In the genomic region with DNA sequence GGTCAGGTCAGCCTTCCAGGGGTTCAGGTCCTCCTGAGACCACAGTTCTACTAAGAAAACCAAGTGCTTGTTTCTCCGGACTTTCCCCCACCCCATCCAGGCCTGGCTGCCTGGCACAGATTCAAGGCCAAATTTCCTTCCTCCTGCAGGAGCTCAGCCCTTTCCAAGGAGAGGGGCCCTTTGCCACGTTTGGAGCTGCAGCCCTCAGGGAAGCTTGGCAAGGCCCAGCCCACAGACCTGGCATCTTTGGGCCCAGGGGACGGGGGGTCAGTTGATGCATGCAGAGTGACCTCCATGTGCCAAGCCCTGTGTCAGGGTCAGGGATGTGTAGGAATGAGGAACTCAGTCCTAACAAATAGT, we compare ENCODE assay signal across 16 cellular contexts.
DNase-seq lines count a peak whose midpoint lies in the region; ATAC-seq, FAIRE-seq and TF ChIP-seq lines count a peak whose summit lies in the region.
"Had no signal": no experiment of that assay in that cellular context is flagged by ENCODE, and none has a peak within 500 bp of the region (broad histone marks: within the 10 kb centered on the region; RNA-seq: fewer than 3 reads in every experiment).

No MANE protein-coding gene starts in this region.

- H3K4me1 ChIP-seq in right lobe of liver (peaks cover 0 to 3% (median 0%) of the 10 kb centered on the region in 4 donors), HepG2 (ENCODE audit: insufficient read depth, low read length) (no peaks in the 10 kb centered on the region; the same call in 1 of the 2 replicates), pancreas (peaks cover 0 to 6% (median 5%) of the 10 kb centered on the region in 3 donors)
- H3K4me1 ChIP-seq in CD4-positive, alpha-beta memory T cell (ENCODE audit: insufficient read depth, low read length) = no peaks in the 10 kb centered on the region
- H3K4me1 ChIP-seq: A549 had no signal

- H2AFZ ChIP-seq in HepG2 (ENCODE audit: low read length) = no peak overlapping the region

- H3K4me2 ChIP-seq in HepG2 (ENCODE audit: low read depth, low read length) = no peak overlapping the region
- H3K4me2 ChIP-seq: A549 had no signal

- H3K79me2 ChIP-seq in HepG2 (ENCODE audit: insufficient read depth, low read length) = no peaks in the 10 kb centered on the region

- 27% methylated on average over 2 of the region's 3 CpGs for WGBS in right lobe of liver (ENCODE audit: insufficient coverage, low coverage, low lambda C conversion rate, missing lambda C conversion rate)
- 17% methylated on average over 3 of the region's 3 CpGs for WGBS in HepG2 (ENCODE audit: low lambda C conversion rate)
- WGBS in pancreas, 2 donors = 15 to 25% methylated on average over 3 of the region's 3 CpGs

- DNase-seq in right lobe of liver (no peak), HepG2 (ENCODE audit: low spot score) (no peak), foreskin fibroblast (no peak), pancreas (peak in 3 of 6 donors; percentile 28 to 43 (median 42)), NCI-H2227 treated with DMSO at 0.1 percent for 48 hours (lab: John Stamatoyannopoulos, UW) (no peak), glutamatergic neuron (no peak), AML-193 (lab: John Stamatoyannopoulos, UW) (no peak)
- no peak for DNase-seq in CD4-positive, alpha-beta memory T cell
- DNase-seq: activated CD4-positive, alpha-beta T cell treated with anti-CD3 and anti-CD28 coated beads for 48 hours; activated T-cell treated with anti-CD3 and anti-CD28 coated beads, Interleukin-2, amount 50 U/mL, for 1 hour; effector CD8-positive, alpha-beta T cell; Karpas-422; kidney; stimulated activated naive CD8-positive, alpha-beta T cell treated with anti-CD3 and anti-CD28 coated beads, Interleukin-15, Interleukin-2, amounts not matched to agents 100 U/mL and 50 U/mL, for 24 hours had no signal

- peaks cover 3 to 10% of the 10 kb centered on the region in 2 donors for H3K27me3 Mint-ChIP-seq in CD4-positive, alpha-beta memory T cell
- H3K27me3 Mint-ChIP-seq in glutamatergic neuron (ENCODE audit: unreplicated experiment) = peaks cover 2% of the 10 kb centered on the region

- H3K9me3 ChIP-seq in right lobe of liver (no peaks in the 10 kb centered on the region), HepG2 (ENCODE audit: low read length) (no peaks in the 10 kb centered on the region), pancreas (no peaks in the 10 kb centered on the region)
- no peaks in the 10 kb centered on the region for H3K9me3 ChIP-seq in CD4-positive, alpha-beta memory T cell (ENCODE audit: control insufficient read depth in 1 of 2, low read length in 2 of 2)
- H3K9me3 ChIP-seq: A549 had no signal

- H3K4me3 ChIP-seq in right lobe of liver = no peak overlapping the region
- H3K4me3 ChIP-seq in HepG2 (replicated peaks in 1 of 3; ENCODE audit: insufficient read depth in 1 of 3, low read depth in 2 of 3, low read length in 3 of 3) = no peak overlapping the region
- peak overlapping the region; percentile 0 to 49 for H3K4me3 ChIP-seq in foreskin fibroblast (ENCODE audit: low read depth in 1 of 2, low read length in 2 of 2)
- H3K4me3 ChIP-seq in pancreas = peak overlapping the region in 1 of 4 donors; percentile 2
- H3K4me3 ChIP-seq in CD4-positive, alpha-beta memory T cell (ENCODE audit: low read length in 2 of 2) = no peak overlapping the region
- H3K4me3 ChIP-seq: A549 had no signal

- FAIRE-seq in HepG2 (lab: Jason Lieb, UNC) = no peak
- FAIRE-seq in pancreas (lab: Jason Lieb, UNC) = no peak
- FAIRE-seq: A549, H1, kidney had no signal

- no peak overlapping the region for H3K4me3 Mint-ChIP-seq in CD4-positive, alpha-beta memory T cell
- no peak overlapping the region for H3K4me3 Mint-ChIP-seq in glutamatergic neuron (ENCODE audit: unreplicated experiment)

- H3K36me3 ChIP-seq in right lobe of liver (no peaks in the 10 kb centered on the region), HepG2 (replicated peaks in 1 of 2; ENCODE audit: control insufficient read depth in 1 of 2, insufficient read depth in 2 of 2, low read length in 2 of 2) (no peaks in the 10 kb centered on the region), pancreas (no peaks in the 10 kb centered on the region)
- no peaks in the 10 kb centered on the region for H3K36me3 ChIP-seq in CD4-positive, alpha-beta memory T cell (ENCODE audit: insufficient read depth, low read length)

- no peaks in the 10 kb centered on the region for H3K36me3 Mint-ChIP-seq in CD4-positive, alpha-beta memory T cell
- no peaks in the 10 kb centered on the region for H3K36me3 Mint-ChIP-seq in glutamatergic neuron (ENCODE audit: unreplicated experiment)

- H3K27ac ChIP-seq in right lobe of liver (peak overlapping the region in 1 of 3 donors; percentile 0), HepG2 (ENCODE audit: extremely low read length, insufficient read depth, low read length) (no peak overlapping the region), pancreas (peak overlapping the region in 1 of 4 donors; percentile 58)
- H3K27ac ChIP-seq in CD4-positive, alpha-beta memory T cell (ENCODE audit: low read depth, low read length) = no peak overlapping the region
- H3K27ac ChIP-seq: A549 had no signal

- no peak for TF ChIP-seq CTCF in right lobe of liver (IDR thresholded peaks at IDR 0.05)
- TF ChIP-seq CTCF in HepG2 (CRISPR knock-in tag; IDR thresholded peaks at IDR 0.05) = no peak
- no peak for TF ChIP-seq CTCF in foreskin fibroblast (IDR thresholded peaks at IDR 0.05; ENCODE audit: low read depth, low read length)
- no peak for TF ChIP-seq CTCF in pancreas (IDR thresholded peaks at IDR 0.05)
- no peak for TF ChIP-seq CTCF in glutamatergic neuron (IDR thresholded peaks at IDR 0.05; ENCODE audit: partially characterized antibody, unreplicated experiment)

- no peak for TF ChIP-seq RAD21 in HepG2 (CRISPR knock-in tag; IDR thresholded peaks at IDR 0.05)

- H3K27me3 ChIP-seq in right lobe of liver = no peaks in the 10 kb centered on the region
- peaks cover 14 to 68% of the 10 kb centered on the region in 2 experiments for H3K27me3 ChIP-seq in HepG2 (ENCODE audit: control insufficient read depth in 1 of 2, insufficient read depth in 2 of 2, low read length in 2 of 2)
- no peaks in the 10 kb centered on the region for H3K27me3 ChIP-seq in pancreas
- no peaks in the 10 kb centered on the region for H3K27me3 ChIP-seq in CD4-positive, alpha-beta memory T cell (ENCODE audit: insufficient read depth, low read length)

- no peak overlapping the region for H3K27ac Mint-ChIP-seq in CD4-positive, alpha-beta memory T cell
- H3K27ac Mint-ChIP-seq in glutamatergic neuron (ENCODE audit: unreplicated experiment) = no peak overlapping the region

- no peaks in the 10 kb centered on the region for H3K4me1 Mint-ChIP-seq in CD4-positive, alpha-beta memory T cell
- peaks cover 20% of the 10 kb centered on the region for H3K4me1 Mint-ChIP-seq in glutamatergic neuron (ENCODE audit: low read depth, unreplicated experiment)

- ATAC-seq in right lobe of liver (peak in 3 of 4 donors; percentile 6 to 28 (median 24)), HepG2 (no peak), pancreas (peak; percentile 17 to 53 (median 42))
- ATAC-seq: stimulated activated naive CD8-positive, alpha-beta T cell treated with anti-CD3 and anti-CD28 coated beads, Interleukin-15, Interleukin-2, amounts not matched to agents 100 U/mL and 50 U/mL, for 24 hours had no signal

- peaks cover 0 to 3% (median 0%) of the 10 kb centered on the region in 8 donors for H3K9me3 Mint-ChIP-seq in CD4-positive, alpha-beta memory T cell
- peaks cover 4% of the 10 kb centered on the region for H3K9me3 Mint-ChIP-seq in glutamatergic neuron (ENCODE audit: unreplicated experiment)

- POLR2A ChIA-PET in HepG2 (lab: Yijun Ruan, JAX) = no interaction called here
- POLR2A ChIA-PET in CD4-positive, alpha-beta memory T cell (lab: Charles Lee; ENCODE audit: partially characterized antibody) = no interaction called here

- no peak for TF ChIP-seq EP300 in HepG2 (IDR thresholded peaks at IDR 0.05; ENCODE audit: low read depth in 2 of 2, low read length in 2 of 2)
- TF ChIP-seq EP300 in HepG2 (CRISPR knock-in tag; IDR thresholded peaks at IDR 0.05; ENCODE audit: borderline replicate concordance) = no peak

- no peak overlapping the region for H3K9ac ChIP-seq in HepG2 (ENCODE audit: insufficient read depth, low read depth, low read length)

- CTCF ChIA-PET in HepG2 (lab: Yijun Ruan, JAX; ENCODE audit: low intra/inter-chr PET ratio, low total read pairs) = no interaction called here
- CTCF ChIA-PET in CD4-positive, alpha-beta memory T cell (lab: Charles Lee; ENCODE audit: partially characterized antibody) = no interaction called here

- intact Hi-C loops in right lobe of liver (cut with DNase I) = no loop called here
- intact Hi-C loops in HepG2 (cut with micrococcal nuclease; ENCODE audit: unreplicated experiment) = no loop called here
- intact Hi-C loops in pancreas (cut with DNase I) = no loop called here
- intact Hi-C loops in CD4-positive, alpha-beta memory T cell (cut with micrococcal nuclease) = no loop called here

- in situ Hi-C loops in HepG2 (cut with HindIII; ENCODE audit: extremely low pct_ligation_motif_present, low pct_unique_long_range_greater_than_20kb) = no loop called here

- H4K20me1 ChIP-seq in HepG2 (ENCODE audit: insufficient read depth, low read length) = no peaks in the 10 kb centered on the region

- TF ChIP-seq POLR2A in right lobe of liver (IDR thresholded peaks at IDR 0.05) (no peak), HepG2 (IDR thresholded peaks at IDR 0.05; ENCODE audit: insufficient read depth in 1 of 2, low read depth in 2 of 2, low read length in 2 of 2) (no peak)

- no TSS peak for BruUV-seq in HepG2 (replicated peaks; lab: Mats Ljungman, UMichigan)

TF ChIP-seq in HepG2, 621 proteins besides CTCF, POLR2A, EP300 and RAD21:
- TF ChIP-seq ZFP36L2 (CRISPR knock-in tag; IDR thresholded peaks at IDR 0.05) = no peak
- no peak for TF ChIP-seq PITX1 (CRISPR knock-in tag; IDR thresholded peaks at IDR 0.05)
- no peak for TF ChIP-seq FLYWCH1 (CRISPR knock-in tag; IDR thresholded peaks at IDR 0.05)
- TF ChIP-seq ZNF605 (CRISPR knock-in tag; IDR thresholded peaks at IDR 0.05) = no peak
- TF ChIP-seq, protein P1, sequence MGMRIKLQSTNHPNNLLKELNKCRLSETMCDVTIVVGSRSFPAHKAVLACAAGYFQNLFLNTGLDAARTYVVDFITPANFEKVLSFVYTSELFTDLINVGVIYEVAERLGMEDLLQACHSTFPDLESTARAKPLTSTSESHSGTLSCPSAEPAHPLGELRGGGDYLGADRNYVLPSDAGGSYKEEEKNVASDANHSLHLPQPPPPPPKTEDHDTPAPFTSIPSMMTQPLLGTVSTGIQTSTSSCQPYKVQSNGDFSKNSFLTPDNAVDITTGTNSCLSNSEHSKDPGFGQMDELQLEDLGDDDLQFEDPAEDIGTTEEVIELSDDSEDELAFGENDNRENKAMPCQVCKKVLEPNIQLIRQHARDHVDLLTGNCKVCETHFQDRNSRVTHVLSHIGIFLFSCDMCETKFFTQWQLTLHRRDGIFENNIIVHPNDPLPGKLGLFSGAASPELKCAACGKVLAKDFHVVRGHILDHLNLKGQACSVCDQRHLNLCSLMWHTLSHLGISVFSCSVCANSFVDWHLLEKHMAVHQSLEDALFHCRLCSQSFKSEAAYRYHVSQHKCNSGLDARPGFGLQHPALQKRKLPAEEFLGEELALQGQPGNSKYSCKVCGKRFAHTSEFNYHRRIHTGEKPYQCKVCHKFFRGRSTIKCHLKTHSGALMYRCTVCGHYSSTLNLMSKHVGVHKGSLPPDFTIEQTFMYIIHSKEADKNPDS (CRISPR knock-in tag; IDR thresholded peaks at IDR 0.05) = no peak

Comparison
In these comparisons a context has a peak if more than half of its experiments do, and no peak if none do; other contexts are left out.
1. H3K4me3 ChIP-seq: peak in foreskin fibroblast (2 of 2); none in right lobe of liver (0 of 3), HepG2 (0 of 3) and CD4-positive, alpha-beta memory T cell (0 of 2).